In genomic region chr16:83826146-83826913, GRCh38 we compare ENCODE assay signal across 8 cellular contexts. TPM values are rescaled to one million over a fixed set of nuclear protein-coding genes. Genes with fewer than 3 reads are reported as not detected.
DNase-seq lines count a peak whose midpoint lies in the region; ATAC-seq and TF ChIP-seq lines count a peak whose summit lies in the region.

No MANE protein-coding gene starts in this region.

- no peaks in the 10 kb centered on the region for H3K36me3 ChIP-seq in lower lobe of right lung

- peak overlapping the region in 3 of 59 donors; percentile 2 to 9 (median 2) for H3K4me3 ChIP-seq in dorsolateral prefrontal cortex
- H3K4me3 ChIP-seq in lower lobe of right lung: no peak overlapping the region

- peak; percentile 81 for DNase-seq in GM10266 (ENCODE audit: extremely low spot score)
- peak; percentile 77 for DNase-seq in NCI-H226
- peak; percentile 71 to 79 for DNase-seq in activated CD4-positive, alpha-beta T cell treated with anti-CD3 and anti-CD28 coated beads, Interleukin-2, amount 50 U/mL, for 4 hours
- peak; percentile 63 to 91 (median 84) for DNase-seq in dorsolateral prefrontal cortex
- peak; percentile 90 for DNase-seq in lower lobe of right lung
- DNase-seq in stimulated activated CD4-positive, alpha-beta T cell treated with anti-CD3 and anti-CD28 coated beads, TNF-alpha, amount 100 ng/mL, for 48 hours (ENCODE audit: low read depth in 3 of 3): peak; percentile 64 to 75 (median 67)
- DNase-seq in OCI-M2 (lab: John Stamatoyannopoulos, UW; ENCODE audit: unreplicated experiment): no peak

- peak; percentile 95 for TF ChIP-seq CTCF in GM10266 (IDR thresholded peaks at IDR 0.05; ENCODE audit: control insufficient read depth, insufficient read depth, low read depth, missing control alignments)
- TF ChIP-seq CTCF in dorsolateral prefrontal cortex (IDR thresholded peaks at IDR 0.05 in 54 of 56, conservative IDR thresholded peaks at IDR 0.05 in 2 of 56; ENCODE audit: low read depth in 1 of 56, partially characterized antibody in 56 of 56): peak; percentile 79 to 99 (median 95)
- peak; percentile 97 for TF ChIP-seq CTCF in lower lobe of right lung (IDR thresholded peaks at IDR 0.05)

- intact Hi-C loops in dorsolateral prefrontal cortex (cut with DNase I): loop anchor here (5.0 kb wide), 6 partner anchors 51 to 236 kb away; partner anchors contain the start of gene MLYCD (in 1 of the 2)
- intact Hi-C loops in lower lobe of right lung (cut with DNase I): no loop called here

- H3K4me1 ChIP-seq in lower lobe of right lung: peaks cover 5% of the 10 kb centered on the region

- ATAC-seq in HG02759 (IDR thresholded peaks at IDR 0.05; ENCODE audit: unreplicated experiment) (peak; percentile 71), lower lobe of right lung (peak; percentile 96)

- H3K27me3 ChIP-seq in dorsolateral prefrontal cortex (no peaks in the 10 kb centered on the region), lower lobe of right lung (ENCODE audit: low read depth) (no peaks in the 10 kb centered on the region)

- H3K9me3 ChIP-seq in lower lobe of right lung: no peaks in the 10 kb centered on the region

- peak overlapping the region in 7 of 59 donors; percentile 4 to 62 (median 38) for H3K27ac ChIP-seq in dorsolateral prefrontal cortex
- H3K27ac ChIP-seq in lower lobe of right lung: no peak overlapping the region

RNA-seq across cellular contexts. Expression of gene HSBP1, which starts 18.6 kb away (rescaled TPM):
- total RNA-seq in dorsolateral prefrontal cortex (100 to 1,000 TPM in 55 of 120 experiments, 10 to 100 TPM in 65; 60.5 to 133 (median 98.8) TPM), lower lobe of right lung (105 TPM)
